In genomic region chr13:111893607-111894443, GRCh38 we compare ENCODE assay signal across 16 cellular contexts.
DNase-seq lines count a peak whose midpoint lies in the region; ATAC-seq and TF ChIP-seq lines count a peak whose summit lies in the region.
"Had no signal": no experiment of that assay in that cellular context is flagged by ENCODE, and none has a peak within 500 bp of the region (broad histone marks: within the 10 kb centered on the region; RNA-seq: fewer than 3 reads in every experiment).

No MANE protein-coding gene starts in this region.

- H3K9ac ChIP-seq in neural progenitor cell, result no peak overlapping the region

- H3K4me1 ChIP-seq in left ventricle myocardium inferior (peaks cover 14% of the 10 kb centered on the region), neural progenitor cell (peaks cover 22% of the 10 kb centered on the region)
- H3K4me1 ChIP-seq: SJSA1 had no signal

- H3K27ac ChIP-seq in left ventricle myocardium inferior (replicated peaks) (peak overlapping the region; percentile 38), neural progenitor cell (no peak overlapping the region)
- H3K27ac ChIP-seq: SJSA1 had no signal

- peak overlapping the region; percentile 84 for H3K4me2 ChIP-seq in neural progenitor cell

- DNase-seq in DMS79 treated with DMSO at 0.1 percent for 48 hours (lab: John Stamatoyannopoulos, UW), result peak; percentile 35
- peak; percentile 16 for DNase-seq in activated CD8-positive, alpha-beta memory T cell treated with anti-CD3 and anti-CD28 coated beads, Interleukin-2, amount 10 ng/mL, durations not matched to agents 7 days and 5 days
- DNase-seq in left ventricle myocardium inferior, result no peak
- peak; percentile 73 for DNase-seq in neural progenitor cell (ENCODE audit: low spot score)
- no peak for DNase-seq in NCI-H187 treated with DMSO at 0.1 percent for 48 hours (lab: John Stamatoyannopoulos, UW)
- no peak for DNase-seq in A172 (ENCODE audit: low spot score)
- DNase-seq in kidney tubule cell (ENCODE audit: low spot score), result no peak
- DNase-seq: activated T-cell treated with anti-CD3 and anti-CD28 coated beads for 4 hours; effector memory CD8-positive, alpha-beta T cell; HFFc6; NCI-H1417 treated with DMSO at 0.1 percent for 48 hours; NCI-H82; stimulated activated naive CD8-positive, alpha-beta T cell treated with anti-CD3 and anti-CD28 coated beads, Interleukin-15, Interleukin-2, amounts not matched to agents 100 U/mL and 50 U/mL, for 24 hours had no signal

- intact Hi-C loops in left ventricle myocardium inferior (cut with micrococcal nuclease), result no loop called here

- H2AFZ ChIP-seq in neural progenitor cell (replicated peaks), result peak overlapping the region; percentile 85

- H3K27ac Mint-ChIP-seq in activated CD8-positive, alpha-beta memory T cell treated with anti-CD3 and anti-CD28 coated beads, Interleukin-2, amount 10 ng/mL, durations not matched to agents 7 days and 5 days, result no peak overlapping the region
- H3K27ac Mint-ChIP-seq in neural progenitor cell, result peak overlapping the region; percentile 46
- H3K27ac Mint-ChIP-seq: B cell; effector memory CD8-positive, alpha-beta T cell; HFFc6 had no signal

- TF ChIP-seq CTCF in left ventricle myocardium inferior (IDR thresholded peaks at IDR 0.05; ENCODE audit: borderline replicate concordance) (no peak), neural progenitor cell (IDR thresholded peaks at IDR 0.05) (no peak)

- H3K4me3 Mint-ChIP-seq in activated CD8-positive, alpha-beta memory T cell treated with anti-CD3 and anti-CD28 coated beads, Interleukin-2, amount 10 ng/mL, durations not matched to agents 7 days and 5 days, result no peak overlapping the region
- H3K4me3 Mint-ChIP-seq in neural progenitor cell, result peak overlapping the region; percentile 85
- H3K4me3 Mint-ChIP-seq: B cell; effector memory CD8-positive, alpha-beta T cell; HFFc6 had no signal

- H3K9me3 Mint-ChIP-seq in activated CD8-positive, alpha-beta memory T cell treated with anti-CD3 and anti-CD28 coated beads, Interleukin-2, amount 10 ng/mL, durations not matched to agents 7 days and 5 days (ENCODE audit: low read depth), result no peaks in the 10 kb centered on the region
- H3K9me3 Mint-ChIP-seq in neural progenitor cell, result peaks cover 14% of the 10 kb centered on the region

- H3K79me2 ChIP-seq in neural progenitor cell (ENCODE audit: low read depth), result no peaks in the 10 kb centered on the region

- CTCF ChIA-PET in activated CD8-positive, alpha-beta memory T cell treated with anti-CD3 and anti-CD28 coated beads, Interleukin-2, amount 10 ng/mL, durations not matched to agents 7 days and 5 days (lab: Charles Lee), result no interaction called here

- H3K27me3 Mint-ChIP-seq in activated CD8-positive, alpha-beta memory T cell treated with anti-CD3 and anti-CD28 coated beads, Interleukin-2, amount 10 ng/mL, durations not matched to agents 7 days and 5 days, result peaks cover 22% of the 10 kb centered on the region
- peaks cover 8% of the 10 kb centered on the region for H3K27me3 Mint-ChIP-seq in neural progenitor cell (ENCODE audit: insufficient read depth, low read depth)

- H3K27me3 ChIP-seq in left ventricle myocardium inferior (ENCODE audit: low read depth), result peaks cover 99% of the 10 kb centered on the region
- peaks cover 85% of the 10 kb centered on the region for H3K27me3 ChIP-seq in neural progenitor cell

- H3K4me3 ChIP-seq in left ventricle myocardium inferior (peak overlapping the region; percentile 58), neural progenitor cell (peak overlapping the region; percentile 49)
- H3K4me3 ChIP-seq: SJSA1 had no signal

- H3K4me1 Mint-ChIP-seq in activated CD8-positive, alpha-beta memory T cell treated with anti-CD3 and anti-CD28 coated beads, Interleukin-2, amount 10 ng/mL, durations not matched to agents 7 days and 5 days, result no peaks in the 10 kb centered on the region
- peaks cover 45% of the 10 kb centered on the region for H3K4me1 Mint-ChIP-seq in neural progenitor cell
- H3K4me1 Mint-ChIP-seq: B cell had no signal

- peaks cover 39% of the 10 kb centered on the region for H3F3A ChIP-seq in neural progenitor cell (ENCODE audit: low read depth)

- H3K36me3 ChIP-seq in left ventricle myocardium inferior (no peaks in the 10 kb centered on the region), neural progenitor cell (no peaks in the 10 kb centered on the region)
- H3K36me3 ChIP-seq: SJSA1 had no signal

- H4K20me1 ChIP-seq in neural progenitor cell (ENCODE audit: low read depth), result no peaks in the 10 kb centered on the region

- no peak for ATAC-seq in activated CD8-positive, alpha-beta memory T cell treated with anti-CD3 and anti-CD28 coated beads, Interleukin-2, amount 10 ng/mL, durations not matched to agents 7 days and 5 days
- no peak for ATAC-seq in HG02623 (IDR thresholded peaks at IDR 0.05; ENCODE audit: unreplicated experiment)
- ATAC-seq: effector memory CD8-positive, alpha-beta T cell; stimulated activated naive CD8-positive, alpha-beta T cell treated with anti-CD3 and anti-CD28 coated beads, Interleukin-15, Interleukin-2, amounts not matched to agents 100 U/mL and 50 U/mL, for 24 hours had no signal

- peaks cover 11% of the 10 kb centered on the region for H3K9me3 ChIP-seq in left ventricle myocardium inferior (replicated peaks)
- H3K9me3 ChIP-seq in neural progenitor cell (ENCODE audit: low read depth), result no peaks in the 10 kb centered on the region
- H3K9me3 ChIP-seq: SJSA1 had no signal

- no peaks in the 10 kb centered on the region for H3K36me3 Mint-ChIP-seq in activated CD8-positive, alpha-beta memory T cell treated with anti-CD3 and anti-CD28 coated beads, Interleukin-2, amount 10 ng/mL, durations not matched to agents 7 days and 5 days
- peaks cover 5% of the 10 kb centered on the region for H3K36me3 Mint-ChIP-seq in neural progenitor cell

Comparison
In these comparisons a context has a peak if more than half of its experiments do, and no peak if none do; other contexts are left out.
1. DNase-seq: peak in DMS79 treated with DMSO at 0.1 percent for 48 hours (single experiment), activated CD8-positive, alpha-beta memory T cell treated with anti-CD3 and anti-CD28 coated beads, Interleukin-2, amount 10 ng/mL, durations not matched to agents 7 days and 5 days (single experiment) and neural progenitor cell (single experiment); none in left ventricle myocardium inferior (single experiment), NCI-H187 treated with DMSO at 0.1 percent for 48 hours (single experiment), A172 (single experiment) and kidney tubule cell (single experiment).